In the genomic region with DNA sequence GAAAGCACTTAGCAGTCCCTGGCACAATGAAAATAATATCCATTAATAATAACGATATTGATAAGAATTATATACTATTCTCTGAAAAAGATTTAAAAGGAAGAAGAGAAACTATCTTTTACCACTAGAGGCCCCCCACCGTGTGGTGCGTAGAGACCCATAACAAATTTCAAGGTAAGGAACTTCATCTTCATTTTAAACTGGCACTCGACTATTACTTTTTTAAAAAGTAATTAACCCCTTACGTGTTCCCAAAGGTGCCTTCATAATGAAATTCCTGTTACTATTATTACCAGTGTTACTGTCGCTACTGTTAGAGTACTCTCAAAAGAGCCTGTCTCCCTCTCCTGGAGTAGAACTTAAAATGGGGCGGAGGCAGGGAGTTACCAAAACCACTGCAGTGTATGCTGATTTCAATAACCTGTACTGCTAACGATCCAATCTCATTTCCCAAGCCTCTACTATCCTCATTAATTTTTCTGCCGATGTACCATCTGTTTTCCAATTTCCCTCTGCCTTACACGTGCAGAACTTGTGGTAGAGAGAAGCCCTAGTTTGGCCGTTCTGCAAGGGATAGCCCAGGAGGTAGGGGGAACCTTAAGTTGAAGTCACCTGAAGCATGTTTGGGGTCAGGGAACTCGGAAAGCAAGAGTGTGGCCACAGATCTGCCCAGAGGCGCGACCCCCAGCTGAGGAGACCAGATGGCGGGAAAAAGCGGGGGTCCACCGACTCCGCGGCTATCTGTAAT, we compare ENCODE assay signal across 8 cellular contexts. TPM values are rescaled to one million over a fixed set of nuclear protein-coding genes. Genes with fewer than 3 reads are reported as not detected.
A peak's percentile ranks its signal among the peaks of the same experiment; 100 is the strongest.
DNase-seq lines count a peak whose midpoint lies in the region; ATAC-seq and TF ChIP-seq lines count a peak whose summit lies in the region.

No MANE protein-coding gene starts in this region.

- peaks cover 21% of the 10 kb centered on the region for H3K4me1 Mint-ChIP-seq in T-helper 1 cell treated with Interleukin-12 subunit alpha and Interleukin-12 subunit beta and Interleukin-4 antibody, amounts not matched to agents 30 μg/mL and 1 μg/mL, for 36 hours (ENCODE audit: low read depth)

- H3K4me3 Mint-ChIP-seq in T-helper 1 cell treated with Interleukin-12 subunit alpha and Interleukin-12 subunit beta and Interleukin-4 antibody, amounts not matched to agents 30 μg/mL and 1 μg/mL, for 36 hours, result peak overlapping the region; percentile 92

- ATAC-seq in HG02938 (IDR thresholded peaks at IDR 0.05; ENCODE audit: unreplicated experiment) (peak; percentile 5), GM18861 (IDR thresholded peaks at IDR 0.05; ENCODE audit: unreplicated experiment) (no peak), GM18517 (IDR thresholded peaks at IDR 0.05; ENCODE audit: unreplicated experiment) (no peak)

- TF ChIP-seq POLR2A in ovary (IDR thresholded peaks at IDR 0.05), result no peak

- no peaks in the 10 kb centered on the region for H3K27me3 ChIP-seq in ovary

- H3K27me3 Mint-ChIP-seq in T-helper 1 cell treated with Interleukin-12 subunit alpha and Interleukin-12 subunit beta and Interleukin-4 antibody, amounts not matched to agents 30 μg/mL and 1 μg/mL, for 36 hours (ENCODE audit: low read depth), result no peaks in the 10 kb centered on the region

- H3K27ac Mint-ChIP-seq in T-helper 1 cell treated with Interleukin-12 subunit alpha and Interleukin-12 subunit beta and Interleukin-4 antibody, amounts not matched to agents 30 μg/mL and 1 μg/mL, for 36 hours, result peak overlapping the region; percentile 87

- H3K9me3 Mint-ChIP-seq in T-helper 1 cell treated with Interleukin-12 subunit alpha and Interleukin-12 subunit beta and Interleukin-4 antibody, amounts not matched to agents 30 μg/mL and 1 μg/mL, for 36 hours, result no peaks in the 10 kb centered on the region

- no peak overlapping the region for H3K27ac ChIP-seq in ovary

- intact Hi-C loops in ovary (cut with DNase I), result no loop called here

- TF ChIP-seq CTCF in epithelial cell of proximal tubule (conservative IDR thresholded peaks at IDR 0.05; ENCODE audit: low read depth, low read length), result peak; percentile 39
- no peak for TF ChIP-seq CTCF in ovary (IDR thresholded peaks at IDR 0.05)

- H3K9me3 ChIP-seq in ovary, result no peaks in the 10 kb centered on the region

- peak overlapping the region; percentile 76 for H3K4me3 ChIP-seq in epithelial cell of proximal tubule (ENCODE audit: low read depth, low read length)
- peak overlapping the region; percentile 45 for H3K4me3 ChIP-seq in ovary

- 35 to 37% (median 35%) methylated on average over 19 of the region's 19 CpGs for WGBS in ovary, 3 donors

- DNase-seq in NCI-H2171 treated with DMSO at 0.1 percent for 48 hours (lab: John Stamatoyannopoulos, UW) (peak; percentile 62), NCI-H2171 (lab: John Stamatoyannopoulos, UW) (no peak), epithelial cell of proximal tubule (ENCODE audit: low read depth) (no peak), ovary (no peak)

- H3K36me3 ChIP-seq in ovary, result no peaks in the 10 kb centered on the region

- peaks cover 2% of the 10 kb centered on the region for H3K36me3 Mint-ChIP-seq in T-helper 1 cell treated with Interleukin-12 subunit alpha and Interleukin-12 subunit beta and Interleukin-4 antibody, amounts not matched to agents 30 μg/mL and 1 μg/mL, for 36 hours (ENCODE audit: low read depth)

- no peak for TF ChIP-seq EP300 in ovary (IDR thresholded peaks at IDR 0.05)

- peaks cover 3% of the 10 kb centered on the region for H3K4me1 ChIP-seq in ovary (ENCODE audit: insufficient read depth)

RNA-seq across cellular contexts. Expression of a gene that starts 0.8 kb away (rescaled TPM):
- total RNA-seq in epithelial cell of proximal tubule (23.7 and 33.2 TPM in 2 replicates), ovary (10 to 100 TPM in 1 of 7 donors, 1 to 10 TPM in 6; 2.5 to 11.6 (median 3.2) TPM)
- polyA plus RNA-seq in ovary, result 1 to 10 TPM; 1.9 to 5.1 TPM
